9 cellular contexts compared by ENCODE assay signal in genomic region chr6:28351087-28351486, GRCh38. TPM values are rescaled to one million over a fixed set of nuclear protein-coding genes. Genes with fewer than 3 reads are reported as not detected.
DNase-seq lines count a peak whose midpoint lies in the region; ATAC-seq and TF ChIP-seq lines count a peak whose summit lies in the region.
"Had no signal": no experiment of that assay in that cellular context is flagged by ENCODE, and none has a peak within 500 bp of the region (broad histone marks: within the 10 kb centered on the region; RNA-seq: fewer than 3 reads in every experiment).

No MANE protein-coding gene starts in this region.

- H3K9ac ChIP-seq in SK-N-MC (ENCODE audit: insufficient read length) (peak overlapping the region; percentile 88), smooth muscle cell (ENCODE audit: low read depth) (no peak overlapping the region)

- intact Hi-C loops in left lung (cut with DNase I) = no loop called here

- H2AFZ ChIP-seq in smooth muscle cell (ENCODE audit: low read depth) = no peak overlapping the region

- H3K4me3 Mint-ChIP-seq in T-helper 2 cell treated with Interferon-gamma antibody and Interleukin-4, amounts not matched to agents 5 μg/mL and 100 μg/mL, for 36 hours = peak overlapping the region; percentile 96
- peak overlapping the region; percentile 99 for H3K4me3 Mint-ChIP-seq in glutamatergic neuron (ENCODE audit: unreplicated experiment)

- ATAC-seq in GM18868 (IDR thresholded peaks at IDR 0.05; ENCODE audit: unreplicated experiment) = no peak
- ATAC-seq in left lung = no peak
- ATAC-seq in GM18867 (IDR thresholded peaks at IDR 0.05; ENCODE audit: unreplicated experiment) = no peak

- H3K27ac Mint-ChIP-seq in T-helper 2 cell treated with Interferon-gamma antibody and Interleukin-4, amounts not matched to agents 5 μg/mL and 100 μg/mL, for 36 hours = no peak overlapping the region
- no peak overlapping the region for H3K27ac Mint-ChIP-seq in glutamatergic neuron (ENCODE audit: unreplicated experiment)

- H3K4me3 ChIP-seq in SK-N-MC (peak overlapping the region; percentile 90), smooth muscle cell (peak overlapping the region; percentile 74), left lung (peak overlapping the region in 1 of 2 donors; percentile 71)

- H3K9me3 ChIP-seq in SK-N-MC (ENCODE audit: low read depth, low read length) (no peaks in the 10 kb centered on the region), smooth muscle cell (replicated peaks; ENCODE audit: low read depth) (no peaks in the 10 kb centered on the region), left lung (no peaks in the 10 kb centered on the region)
- H3K9me3 ChIP-seq: SJCRH30 had no signal

- H3K4me2 ChIP-seq in smooth muscle cell = peak overlapping the region; percentile 88

- H3K36me3 Mint-ChIP-seq in T-helper 2 cell treated with Interferon-gamma antibody and Interleukin-4, amounts not matched to agents 5 μg/mL and 100 μg/mL, for 36 hours (ENCODE audit: low read depth) = peaks cover 17% of the 10 kb centered on the region
- H3K36me3 Mint-ChIP-seq in glutamatergic neuron (ENCODE audit: unreplicated experiment) = no peaks in the 10 kb centered on the region

- H3F3A ChIP-seq in smooth muscle cell (ENCODE audit: low read depth) = no peaks in the 10 kb centered on the region

- H4K20me1 ChIP-seq in smooth muscle cell (ENCODE audit: low read depth) = peaks cover 5% of the 10 kb centered on the region

- peaks cover 3% of the 10 kb centered on the region for H3K9me3 Mint-ChIP-seq in T-helper 2 cell treated with Interferon-gamma antibody and Interleukin-4, amounts not matched to agents 5 μg/mL and 100 μg/mL, for 36 hours
- no peaks in the 10 kb centered on the region for H3K9me3 Mint-ChIP-seq in glutamatergic neuron (ENCODE audit: unreplicated experiment)

- H3K27ac ChIP-seq in SK-N-MC (no peak overlapping the region; the same call in 1 of the 2 replicates), smooth muscle cell (ENCODE audit: low read depth) (no peak overlapping the region), left lung (no peak overlapping the region)
- H3K27ac ChIP-seq: SJCRH30 had no signal

- peaks cover 27% of the 10 kb centered on the region for H3K79me2 ChIP-seq in smooth muscle cell (ENCODE audit: low read depth)

- 81% methylated on average over 2 of the region's 2 CpGs for WGBS in smooth muscle cell (ENCODE audit: low lambda C conversion rate)

- H3K4me1 Mint-ChIP-seq in T-helper 2 cell treated with Interferon-gamma antibody and Interleukin-4, amounts not matched to agents 5 μg/mL and 100 μg/mL, for 36 hours (ENCODE audit: low read depth) = peaks cover 28% of the 10 kb centered on the region
- peaks cover 13% of the 10 kb centered on the region for H3K4me1 Mint-ChIP-seq in glutamatergic neuron (ENCODE audit: low read depth, unreplicated experiment)

- H3K36me3 ChIP-seq in SK-N-MC (ENCODE audit: insufficient read depth, low read length) (no peaks in the 10 kb centered on the region), smooth muscle cell (ENCODE audit: low read depth) (no peaks in the 10 kb centered on the region), left lung (no peaks in the 10 kb centered on the region)
- H3K36me3 ChIP-seq: SJCRH30 had no signal

- TF ChIP-seq CTCF in glutamatergic neuron (IDR thresholded peaks at IDR 0.05; ENCODE audit: partially characterized antibody, unreplicated experiment) = no peak
- TF ChIP-seq CTCF in smooth muscle cell (IDR thresholded peaks at IDR 0.05; ENCODE audit: borderline replicate concordance, insufficient read depth, poor library complexity, severe bottlenecking) = no peak
- no peak for TF ChIP-seq CTCF in left lung (IDR thresholded peaks at IDR 0.05)

- H3K4me1 ChIP-seq in smooth muscle cell (ENCODE audit: low read depth) (peaks cover 8% of the 10 kb centered on the region), left lung (peaks cover 12 to 34% of the 10 kb centered on the region in 2 donors)
- H3K4me1 ChIP-seq: SJCRH30 had no signal

- no peak for DNase-seq in T-helper 2 cell treated with Interferon-gamma antibody and Interleukin-4, amounts not matched to agents 5 μg/mL and 100 μg/mL, for 36 hours (ENCODE audit: low spot score)
- no peak for DNase-seq in T-helper 2 cell
- no peak for DNase-seq in SK-N-MC (ENCODE audit: low read depth, low spot score)
- no peak for DNase-seq in glutamatergic neuron
- no peak for DNase-seq in smooth muscle cell (lab: John Stamatoyannopoulos, UW; ENCODE audit: unreplicated experiment)
- DNase-seq in left lung = no peak
- DNase-seq: SJCRH30 had no signal

- peaks cover 20% of the 10 kb centered on the region for H3K27me3 Mint-ChIP-seq in T-helper 2 cell treated with Interferon-gamma antibody and Interleukin-4, amounts not matched to agents 5 μg/mL and 100 μg/mL, for 36 hours (ENCODE audit: low read depth)
- peaks cover 2% of the 10 kb centered on the region for H3K27me3 Mint-ChIP-seq in glutamatergic neuron (ENCODE audit: unreplicated experiment)

- H3K27me3 ChIP-seq in smooth muscle cell (ENCODE audit: low read depth) (peaks cover 16% of the 10 kb centered on the region), left lung (peaks cover 0 to 3% of the 10 kb centered on the region in 2 donors)
- H3K27me3 ChIP-seq: SJCRH30 had no signal

RNA-seq across cellular contexts. Expression of gene ZKSCAN3, which starts 1.3 kb away (rescaled TPM):
- total RNA-seq in glutamatergic neuron (ENCODE audit: unreplicated experiment) (16.0 TPM), smooth muscle cell (5.2 and 7.9 TPM in 2 replicates), left lung (1 to 10 TPM; 7.0 to 7.7 TPM)
- polyA plus RNA-seq in smooth muscle cell = 1.7 and 3.6 TPM in 2 replicates

RNA-seq across cellular contexts. Expression of gene ZSCAN31, which starts 15.1 kb away (rescaled TPM):
- total RNA-seq in glutamatergic neuron (ENCODE audit: unreplicated experiment) (6.9 TPM), smooth muscle cell (1.5 and 1.9 TPM in 2 replicates), left lung (10 to 100 TPM in 1 of 2 donors, 1 to 10 TPM in 1; 7.1 to 30.8 TPM)
- polyA plus RNA-seq in smooth muscle cell = 1.1 and 6.2 TPM in 2 replicates

RNA-seq across cellular contexts. Expression of gene ZSCAN12, which starts 48.5 kb away (rescaled TPM):
- total RNA-seq in glutamatergic neuron (ENCODE audit: unreplicated experiment) = 16.7 TPM
- total RNA-seq in smooth muscle cell = 6.6 and 6.8 TPM in 2 replicates
- 1.3 and 3.2 TPM in 2 replicates for polyA plus RNA-seq in smooth muscle cell
- 1 to 10 TPM; 5.2 to 6.0 TPM for total RNA-seq in left lung
